In the genomic region with DNA sequence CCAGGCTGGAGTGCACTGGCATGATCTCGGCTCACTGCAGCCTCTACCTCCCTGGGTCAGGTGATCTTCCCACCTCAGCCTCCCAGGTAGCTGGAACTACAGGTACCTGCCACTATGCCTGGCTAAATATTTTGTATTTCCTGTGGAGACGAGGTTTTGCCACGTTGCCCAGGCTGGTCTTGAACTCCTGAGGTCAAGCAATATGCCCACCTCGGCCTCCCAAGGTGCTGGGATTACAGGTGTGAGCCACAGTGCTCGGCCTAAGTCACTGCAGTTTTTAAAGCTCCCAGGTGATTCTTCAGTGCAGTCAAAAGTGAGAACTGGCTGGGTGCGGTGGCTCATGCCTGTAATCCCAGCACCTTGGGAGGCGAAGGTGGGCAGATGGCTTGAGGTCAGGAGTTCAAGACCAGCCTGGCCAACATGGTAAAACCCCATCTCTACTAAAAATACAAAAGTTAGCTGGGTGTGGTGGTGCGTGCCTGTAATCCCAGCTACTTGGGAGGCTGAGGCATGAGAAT, we compare ENCODE assay signal across 14 cellular contexts. TPM values are rescaled to one million over a fixed set of nuclear protein-coding genes. Genes with fewer than 3 reads are reported as not detected.
DNase-seq lines count a peak whose midpoint lies in the region; ATAC-seq and TF ChIP-seq lines count a peak whose summit lies in the region.
"Not testable (repeated sequence)": the region's sequence is repeated elsewhere in the genome, so short reads cannot be mapped to it uniquely, and the experiment has no call there.
"Had no signal": no experiment of that assay in that cellular context is flagged by ENCODE, and none has a peak within 500 bp of the region (broad histone marks: within the 10 kb centered on the region; RNA-seq: fewer than 3 reads in every experiment).

No MANE protein-coding gene starts in this region.

- not testable (repeated sequence) for H3K9me3 Mint-ChIP-seq in CD4-positive, alpha-beta memory T cell; activated B cell treated with CpG ODN at 0.5 μM for 24 hours; activated CD8-positive, alpha-beta memory T cell treated with anti-CD3 and anti-CD28 coated beads, Interleukin-2, amount 10 ng/mL, durations not matched to agents 7 days and 5 days (ENCODE audit: low read depth); activated naive CD4-positive, alpha-beta T cell treated with anti-CD3 and anti-CD28 coated beads, Interleukin-2, amount 10 ng/mL, durations not matched to agents 7 days and 5 days; immature natural killer cell; natural killer cell treated with Interleukin-12 subunit alpha and Interleukin-12 subunit beta and Interleukin-15 and Interleukin-18, amount 100 ng/mL, for 72 hours; stimulated activated memory B cell treated with anti-CD40 and anti-IgM and Interleukin-4, amounts not matched to agents 10 μg/mL and 1 μg/mL and 100 μg/mL, for 72 hours

- not testable (repeated sequence) for H3K4me3 Mint-ChIP-seq in CD4-positive, alpha-beta memory T cell; activated B cell treated with CpG ODN at 0.5 μM for 24 hours; activated CD8-positive, alpha-beta memory T cell treated with anti-CD3 and anti-CD28 coated beads, Interleukin-2, amount 10 ng/mL, durations not matched to agents 7 days and 5 days; activated naive CD4-positive, alpha-beta T cell treated with anti-CD3 and anti-CD28 coated beads, Interleukin-2, amount 10 ng/mL, durations not matched to agents 7 days and 5 days; stimulated activated memory B cell treated with anti-CD40 and anti-IgM and Interleukin-4, amounts not matched to agents 10 μg/mL and 1 μg/mL and 100 μg/mL, for 72 hours
- peak overlapping the region in 3 of 5 donors; percentile 66 to 83 (median 70) for H3K4me3 Mint-ChIP-seq in immature natural killer cell
- peak overlapping the region; percentile 63 for H3K4me3 Mint-ChIP-seq in natural killer cell treated with Interleukin-12 subunit alpha and Interleukin-12 subunit beta and Interleukin-15 and Interleukin-18, amount 100 ng/mL, for 72 hours

- H3K36me3 ChIP-seq in CD4-positive, alpha-beta memory T cell (ENCODE audit: insufficient read depth, low read length), result not testable (repeated sequence)

- not testable (repeated sequence) for H3K27me3 ChIP-seq in CD4-positive, alpha-beta memory T cell (ENCODE audit: insufficient read depth, low read length)

- DNase-seq in CD4-positive, alpha-beta memory T cell; activated B cell treated with CpG ODN at 0.5 μM for 24 hours; activated CD8-positive, alpha-beta memory T cell treated with anti-CD3 and anti-CD28 coated beads, Interleukin-2, amount 10 ng/mL, durations not matched to agents 7 days and 5 days; activated naive CD4-positive, alpha-beta T cell treated with anti-CD3 and anti-CD28 coated beads, Interleukin-2, amount 10 ng/mL, durations not matched to agents 7 days and 5 days; immature natural killer cell; natural killer cell treated with Interleukin-12 subunit alpha and Interleukin-12 subunit beta and Interleukin-15 and Interleukin-18, amount 100 ng/mL, for 72 hours (ENCODE audit: low spot score): not testable (repeated sequence)

- not testable (repeated sequence) for H3K36me3 Mint-ChIP-seq in CD4-positive, alpha-beta memory T cell; activated B cell treated with CpG ODN at 0.5 μM for 24 hours (ENCODE audit: low read depth); activated CD8-positive, alpha-beta memory T cell treated with anti-CD3 and anti-CD28 coated beads, Interleukin-2, amount 10 ng/mL, durations not matched to agents 7 days and 5 days; activated naive CD4-positive, alpha-beta T cell treated with anti-CD3 and anti-CD28 coated beads, Interleukin-2, amount 10 ng/mL, durations not matched to agents 7 days and 5 days; immature natural killer cell; natural killer cell treated with Interleukin-12 subunit alpha and Interleukin-12 subunit beta and Interleukin-15 and Interleukin-18, amount 100 ng/mL, for 72 hours
- peaks cover 25% of the 10 kb centered on the region for H3K36me3 Mint-ChIP-seq in stimulated activated memory B cell treated with anti-CD40 and anti-IgM and Interleukin-4, amounts not matched to agents 10 μg/mL and 1 μg/mL and 100 μg/mL, for 72 hours

- POLR2A ChIA-PET in CD4-positive, alpha-beta memory T cell (lab: Charles Lee; ENCODE audit: partially characterized antibody), result interaction anchor here (0.6 to 2.3 kb wide), 4 partner anchors 14 to 178 kb away, joined by 3 to 13 read pairs (median 4); a partner anchor contains a TSS
- POLR2A ChIA-PET in activated B cell treated with CpG ODN at 0.5 μM for 24 hours (lab: Charles Lee), result interaction anchor here (1.3 to 1.8 kb wide), 3 partner anchors 10 to 174 kb away, joined by 4 to 12 read pairs (median 6); a partner anchor contains a TSS

- H3K4me3 ChIP-seq in CD4-positive, alpha-beta memory T cell (ENCODE audit: low read length in 2 of 2), result not testable (repeated sequence)

- not testable (repeated sequence) for H3K9me3 ChIP-seq in CD4-positive, alpha-beta memory T cell (ENCODE audit: control insufficient read depth in 1 of 2, low read length in 2 of 2)

- intact Hi-C loops in CD4-positive, alpha-beta memory T cell (cut with micrococcal nuclease); activated B cell treated with CpG ODN at 0.5 μM for 24 hours (cut with micrococcal nuclease): not testable (repeated sequence)

- not testable (repeated sequence) for H3K27me3 Mint-ChIP-seq in CD4-positive, alpha-beta memory T cell; activated B cell treated with CpG ODN at 0.5 μM for 24 hours; activated CD8-positive, alpha-beta memory T cell treated with anti-CD3 and anti-CD28 coated beads, Interleukin-2, amount 10 ng/mL, durations not matched to agents 7 days and 5 days; activated naive CD4-positive, alpha-beta T cell treated with anti-CD3 and anti-CD28 coated beads, Interleukin-2, amount 10 ng/mL, durations not matched to agents 7 days and 5 days; natural killer cell treated with Interleukin-12 subunit alpha and Interleukin-12 subunit beta and Interleukin-15 and Interleukin-18, amount 100 ng/mL, for 72 hours; stimulated activated memory B cell treated with anti-CD40 and anti-IgM and Interleukin-4, amounts not matched to agents 10 μg/mL and 1 μg/mL and 100 μg/mL, for 72 hours
- peaks cover 0 to 12% (median 6%) of the 10 kb centered on the region in 3 donors for H3K27me3 Mint-ChIP-seq in immature natural killer cell (ENCODE audit: low read depth in 3 of 3)

- not testable (repeated sequence) for ATAC-seq in activated B cell treated with CpG ODN at 0.5 μM for 24 hours (ENCODE audit: low read depth); activated CD8-positive, alpha-beta memory T cell treated with anti-CD3 and anti-CD28 coated beads, Interleukin-2, amount 10 ng/mL, durations not matched to agents 7 days and 5 days; natural killer cell treated with Interleukin-12 subunit alpha and Interleukin-12 subunit beta and Interleukin-15 and Interleukin-18, amount 100 ng/mL, for 72 hours; stimulated activated memory B cell treated with anti-CD40 and anti-IgM and Interleukin-4, amounts not matched to agents 10 μg/mL and 1 μg/mL and 100 μg/mL, for 72 hours

- H3K4me1 ChIP-seq in CD4-positive, alpha-beta memory T cell (ENCODE audit: insufficient read depth, low read length), result peaks cover 40% of the 10 kb centered on the region

- TF ChIP-seq CTCF in activated B cell treated with CpG ODN at 0.5 μM for 24 hours (IDR thresholded peaks at IDR 0.05), result not testable (repeated sequence)

- CTCF ChIA-PET in CD4-positive, alpha-beta memory T cell (lab: Charles Lee; ENCODE audit: partially characterized antibody), result interaction anchor here (0.8 to 3.4 kb wide), 9 partner anchors 10 to 194 kb away, joined by 3 to 17 read pairs (median 4); no protein-coding TSS in a partner anchor
- CTCF ChIA-PET in activated B cell treated with CpG ODN at 0.5 μM for 24 hours (lab: Charles Lee), result interaction anchor here (1.6 to 3.7 kb wide), 2 partner anchors 16 to 24 kb away, joined by 8 to 12 read pairs; no protein-coding TSS in a partner anchor
- CTCF ChIA-PET in activated CD8-positive, alpha-beta memory T cell treated with anti-CD3 and anti-CD28 coated beads, Interleukin-2, amount 10 ng/mL, durations not matched to agents 7 days and 5 days (lab: Charles Lee), result interaction anchor here (1.7 to 6.9 kb wide), 2 partner anchors 16 to 25 kb away, joined by 5 to 39 read pairs; no protein-coding TSS in a partner anchor
- CTCF ChIA-PET in activated naive CD4-positive, alpha-beta T cell treated with anti-CD3 and anti-CD28 coated beads, Interleukin-2, amount 10 ng/mL, durations not matched to agents 7 days and 5 days (lab: Charles Lee), result interaction anchor here (1.4 kb wide), 1 partner anchor 9 kb away, joined by 4 read pairs; no protein-coding TSS in a partner anchor

- H3K27ac Mint-ChIP-seq in CD4-positive, alpha-beta memory T cell, result peak overlapping the region in 6 of 7 donors; percentile 83 to 96 (median 92)
- H3K27ac Mint-ChIP-seq in activated B cell treated with CpG ODN at 0.5 μM for 24 hours, result peak overlapping the region; percentile 91
- peak overlapping the region; percentile 85 for H3K27ac Mint-ChIP-seq in activated CD8-positive, alpha-beta memory T cell treated with anti-CD3 and anti-CD28 coated beads, Interleukin-2, amount 10 ng/mL, durations not matched to agents 7 days and 5 days
- H3K27ac Mint-ChIP-seq in activated naive CD4-positive, alpha-beta T cell treated with anti-CD3 and anti-CD28 coated beads, Interleukin-2, amount 10 ng/mL, durations not matched to agents 7 days and 5 days, result peak overlapping the region; percentile 89
- H3K27ac Mint-ChIP-seq in immature natural killer cell, result peak overlapping the region; percentile 96 to 100 (median 99)
- H3K27ac Mint-ChIP-seq in natural killer cell treated with Interleukin-12 subunit alpha and Interleukin-12 subunit beta and Interleukin-15 and Interleukin-18, amount 100 ng/mL, for 72 hours, result peak overlapping the region; percentile 80 to 94
- H3K27ac Mint-ChIP-seq in stimulated activated memory B cell treated with anti-CD40 and anti-IgM and Interleukin-4, amounts not matched to agents 10 μg/mL and 1 μg/mL and 100 μg/mL, for 72 hours, result peak overlapping the region; percentile 98

- peaks cover 12 to 35% (median 28%) of the 10 kb centered on the region in 4 donors for H3K4me1 Mint-ChIP-seq in CD4-positive, alpha-beta memory T cell
- peaks cover 50% of the 10 kb centered on the region for H3K4me1 Mint-ChIP-seq in activated B cell treated with CpG ODN at 0.5 μM for 24 hours
- H3K4me1 Mint-ChIP-seq in activated CD8-positive, alpha-beta memory T cell treated with anti-CD3 and anti-CD28 coated beads, Interleukin-2, amount 10 ng/mL, durations not matched to agents 7 days and 5 days, result peaks cover 17% of the 10 kb centered on the region
- H3K4me1 Mint-ChIP-seq in activated naive CD4-positive, alpha-beta T cell treated with anti-CD3 and anti-CD28 coated beads, Interleukin-2, amount 10 ng/mL, durations not matched to agents 7 days and 5 days, result peaks cover 21% of the 10 kb centered on the region
- H3K4me1 Mint-ChIP-seq in immature natural killer cell, result peaks cover 59 to 64% of the 10 kb centered on the region in 2 donors
- peaks cover 29 to 36% of the 10 kb centered on the region in 2 donors for H3K4me1 Mint-ChIP-seq in natural killer cell treated with Interleukin-12 subunit alpha and Interleukin-12 subunit beta and Interleukin-15 and Interleukin-18, amount 100 ng/mL, for 72 hours (ENCODE audit: low read depth in 2 of 2)
- H3K4me1 Mint-ChIP-seq in stimulated activated memory B cell treated with anti-CD40 and anti-IgM and Interleukin-4, amounts not matched to agents 10 μg/mL and 1 μg/mL and 100 μg/mL, for 72 hours, result peaks cover 41% of the 10 kb centered on the region

- H3K27ac ChIP-seq in CD4-positive, alpha-beta memory T cell (ENCODE audit: low read depth, low read length), result peak overlapping the region; percentile 42

RNA-seq across cellular contexts. Expression of a gene that starts 20.4 kb away (rescaled TPM):
- total RNA-seq in CD4-positive, alpha-beta memory T cell, result not detected
- polyA plus RNA-seq in CD4-positive, alpha-beta memory T cell, result not detected
- not detected in 2 replicates for total RNA-seq in activated B cell treated with CpG ODN at 0.5 μM for 24 hours
- not detected for total RNA-seq in activated CD8-positive, alpha-beta memory T cell treated with anti-CD3 and anti-CD28 coated beads, Interleukin-2, amount 10 ng/mL, durations not matched to agents 7 days and 5 days
- not detected for polyA plus RNA-seq in immature natural killer cell
- total RNA-seq in natural killer cell treated with Interleukin-12 subunit alpha and Interleukin-12 subunit beta and Interleukin-15 and Interleukin-18, amount 100 ng/mL, for 72 hours, result not detected
- total RNA-seq: Daoy, H7, IMR-90, PC-3, Right ventricle myocardium superior, RPMI7951 had no signal
- polyA plus RNA-seq: A549, IMR-90 had no signal
